35 cellular contexts compared by ENCODE assay signal in genomic region chr1:23462766-23463165, GRCh38. TPM values are rescaled to one million over a fixed set of nuclear protein-coding genes. Genes with fewer than 3 reads are reported as not detected.
"Had no signal": no experiment of that assay in that cellular context is flagged by ENCODE, and none has a peak within 500 bp of the region (broad histone marks: within the 10 kb centered on the region; RNA-seq: fewer than 3 reads in every experiment).

No MANE protein-coding gene starts in this region.

- H3K9me3 ChIP-seq: ascending aorta had no signal

- H3K9me3 Mint-ChIP-seq: activated CD4-positive, alpha-beta memory T cell treated with anti-CD3 and anti-CD28 coated beads, Interleukin-2, amount 10 ng/mL, durations not matched to agents 7 days and 5 days; activated CD4-positive, alpha-beta T cell treated with anti-CD3 and anti-CD28 coated beads, Interleukin-2, amount 10 ng/mL, durations not matched to agents 7 days and 5 days; activated naive CD4-positive, alpha-beta T cell treated with anti-CD3 and anti-CD28 coated beads, Interleukin-2, amount 10 ng/mL, durations not matched to agents 7 days and 5 days; activated naive CD4-positive, alpha-beta T cell treated with anti-CD3 and anti-CD28 coated beads, Interleukin-2, amount 50 U/mL, for 24 hours; activated naive CD8-positive, alpha-beta T cell treated with anti-CD3 and anti-CD28 coated beads, Interleukin-2, amount 10 ng/mL, durations not matched to agents 7 days and 5 days; activated naive CD8-positive, alpha-beta T cell treated with anti-CD3 and anti-CD28 coated beads, Interleukin-2, amount 50 U/mL, for 24 hours; activated T-cell treated with anti-CD3 and anti-CD28 coated beads, Interleukin-2, amount 50 U/mL, for 24 hours; activated T-helper 2 cell treated with anti-CD3 and anti-CD28 coated beads, Interferon-gamma antibody, Interleukin-2, Interleukin-4, amounts not matched to agents 10 μg/mL and 5 μg/mL and 100 μg/mL, durations not matched to agents 14 hours and 24 hours and 36 hours; brain; central memory CD8-positive, alpha-beta T cell; T-helper 1 cell treated with Interleukin-12 subunit alpha and Interleukin-12 subunit beta and Interleukin-4 antibody, amounts not matched to agents 30 μg/mL and 1 μg/mL, for 36 hours had no signal

- H3K36me3 Mint-ChIP-seq: activated CD8-positive, alpha-beta memory T cell treated with anti-CD3 and anti-CD28 coated beads, Interleukin-2, amount 10 ng/mL, durations not matched to agents 7 days and 5 days; activated naive CD4-positive, alpha-beta T cell treated with anti-CD3 and anti-CD28 coated beads, Interleukin-2, amount 10 ng/mL, durations not matched to agents 7 days and 5 days; activated naive CD4-positive, alpha-beta T cell treated with anti-CD3 and anti-CD28 coated beads, Interleukin-2, amount 50 U/mL, for 24 hours; activated naive CD8-positive, alpha-beta T cell; activated naive CD8-positive, alpha-beta T cell treated with anti-CD3 and anti-CD28 coated beads, Interleukin-2, amount 10 ng/mL, durations not matched to agents 7 days and 5 days had no signal

- H3K36me3 ChIP-seq: ascending aorta, cardiac muscle cell had no signal

- H3K27ac ChIP-seq: ascending aorta, cardiac muscle cell, VCaP had no signal

- H3K4me3 Mint-ChIP-seq: activated CD4-positive, alpha-beta memory T cell treated with anti-CD3 and anti-CD28 coated beads, Interleukin-2, amount 10 ng/mL, durations not matched to agents 7 days and 5 days; activated CD4-positive, alpha-beta T cell treated with anti-CD3 and anti-CD28 coated beads for 36 hours; activated CD4-positive, alpha-beta T cell treated with anti-CD3 and anti-CD28 coated beads, Interleukin-2, amount 10 ng/mL, durations not matched to agents 7 days and 5 days; activated CD8-positive, alpha-beta memory T cell treated with anti-CD3 and anti-CD28 coated beads, Interleukin-2, amount 10 ng/mL, durations not matched to agents 7 days and 5 days; activated CD8-positive, alpha-beta T cell treated with anti-CD3 and anti-CD28 coated beads, Interleukin-2, amount 10 ng/mL, durations not matched to agents 7 days and 5 days; activated naive CD4-positive, alpha-beta T cell treated with anti-CD3 and anti-CD28 coated beads, Interleukin-2, amount 10 ng/mL, durations not matched to agents 7 days and 5 days; activated naive CD4-positive, alpha-beta T cell treated with anti-CD3 and anti-CD28 coated beads, Interleukin-2, amount 50 U/mL, for 24 hours; activated naive CD8-positive, alpha-beta T cell; activated naive CD8-positive, alpha-beta T cell treated with anti-CD3 and anti-CD28 coated beads, Interleukin-2, amount 10 ng/mL, durations not matched to agents 7 days and 5 days; activated naive CD8-positive, alpha-beta T cell treated with anti-CD3 and anti-CD28 coated beads, Interleukin-2, amount 50 U/mL, for 24 hours; activated T-cell treated with anti-CD3 and anti-CD28 coated beads, Interleukin-2, amount 50 U/mL, for 24 hours; brain; central memory CD8-positive, alpha-beta T cell; T-helper 1 cell treated with Interleukin-12 subunit alpha and Interleukin-12 subunit beta and Interleukin-4 antibody, amounts not matched to agents 30 μg/mL and 1 μg/mL, for 36 hours had no signal

- ATAC-seq: activated CD4-positive, alpha-beta T cell treated with anti-CD3 and anti-CD28 coated beads for 36 hours; activated CD4-positive, CD25-positive, alpha-beta regulatory T cell treated with anti-CD3 and anti-CD28 coated beads, Interleukin-2, amount 50 U/mL, for 24 hours; activated CD8-positive, alpha-beta memory T cell treated with anti-CD3 and anti-CD28 coated beads, Interleukin-2, amount 10 ng/mL, durations not matched to agents 7 days and 5 days; activated CD8-positive, alpha-beta T cell treated with anti-CD3 and anti-CD28 coated beads, Interleukin-2, amount 10 ng/mL, durations not matched to agents 7 days and 5 days; activated naive CD8-positive, alpha-beta T cell treated with anti-CD3 and anti-CD28 coated beads, Interleukin-2, amount 50 U/mL, for 24 hours had no signal

- DNase-seq: activated CD4-positive, alpha-beta memory T cell treated with anti-CD3 and anti-CD28 coated beads, Interleukin-2, amount 10 ng/mL, durations not matched to agents 7 days and 5 days; activated CD4-positive, alpha-beta T cell treated with anti-CD3 and anti-CD28 coated beads for 1 hour; activated CD4-positive, alpha-beta T cell treated with anti-CD3 and anti-CD28 coated beads for 36 hours; activated CD4-positive, alpha-beta T cell treated with anti-CD3 and anti-CD28 coated beads for 48 hours; activated CD4-positive, alpha-beta T cell treated with anti-CD3 and anti-CD28 coated beads, Interleukin-2, amount 10 ng/mL, durations not matched to agents 7 days and 5 days; activated CD4-positive, alpha-beta T cell treated with anti-CD3 and anti-CD28 coated beads, Interleukin-2, amount 50 U/mL, for 48 hours; activated CD4-positive, CD25-positive, alpha-beta regulatory T cell; activated CD8-positive, alpha-beta memory T cell treated with anti-CD3 and anti-CD28 coated beads for 24 hours; activated CD8-positive, alpha-beta memory T cell treated with anti-CD3 and anti-CD28 coated beads, Interleukin-2, amount 10 ng/mL, durations not matched to agents 7 days and 5 days; activated CD8-positive, alpha-beta memory T cell treated with anti-CD3 and anti-CD28 coated beads, Interleukin-2, amount 50 U/mL, for 48 hours; activated CD8-positive, alpha-beta T cell treated with anti-CD3 and anti-CD28 coated beads, Interleukin-2, amount 10 ng/mL, durations not matched to agents 7 days and 5 days; activated effector memory CD4-positive, alpha-beta T cell treated with Interleukin-2 at 50 U/mL for 16 hours; activated gamma-delta T cell; activated naive CD4-positive, alpha-beta T cell treated with anti-CD3 and anti-CD28 coated beads, Interleukin-2, amount 10 ng/mL, durations not matched to agents 7 days and 5 days; activated naive CD4-positive, alpha-beta T cell treated with Interleukin-2 at 50 U/mL for 16 hours; activated naive CD8-positive, alpha-beta T cell treated with anti-CD3 and anti-CD28 coated beads, Interleukin-2, amount 10 ng/mL, durations not matched to agents 7 days and 5 days; activated naive CD8-positive, alpha-beta T cell treated with anti-CD3 and anti-CD28 coated beads, Interleukin-2, amount 50 U/mL, for 24 hours; activated T-cell treated with anti-CD3 and anti-CD28 coated beads, Interleukin-2, amount 50 U/mL, for 24 hours; activated T-cell treated with anti-CD3 and anti-CD28 coated beads, Interleukin-2, amount 50 U/mL, for 48 hours; amygdala; anterior cingulate cortex; caudate nucleus; cerebellar nuclear complex; T-helper 1 cell; T1000 had no signal

- H3K27me3 ChIP-seq: ascending aorta, cardiac muscle cell had no signal

- H3K27ac Mint-ChIP-seq: activated CD4-positive, alpha-beta memory T cell treated with anti-CD3 and anti-CD28 coated beads, Interleukin-2, amount 10 ng/mL, durations not matched to agents 7 days and 5 days; activated CD4-positive, alpha-beta T cell treated with anti-CD3 and anti-CD28 coated beads for 36 hours; activated CD4-positive, alpha-beta T cell treated with anti-CD3 and anti-CD28 coated beads, Interleukin-2, amount 10 ng/mL, durations not matched to agents 7 days and 5 days; activated CD8-positive, alpha-beta memory T cell treated with anti-CD3 and anti-CD28 coated beads, Interleukin-2, amount 10 ng/mL, durations not matched to agents 7 days and 5 days; activated CD8-positive, alpha-beta T cell treated with anti-CD3 and anti-CD28 coated beads, Interleukin-2, amount 10 ng/mL, durations not matched to agents 7 days and 5 days; activated naive CD4-positive, alpha-beta T cell treated with anti-CD3 and anti-CD28 coated beads, Interleukin-2, amount 10 ng/mL, durations not matched to agents 7 days and 5 days; activated naive CD4-positive, alpha-beta T cell treated with anti-CD3 and anti-CD28 coated beads, Interleukin-2, amount 50 U/mL, for 24 hours; activated naive CD8-positive, alpha-beta T cell; activated naive CD8-positive, alpha-beta T cell treated with anti-CD3 and anti-CD28 coated beads, Interleukin-2, amount 10 ng/mL, durations not matched to agents 7 days and 5 days; activated naive CD8-positive, alpha-beta T cell treated with anti-CD3 and anti-CD28 coated beads, Interleukin-2, amount 50 U/mL, for 24 hours; activated T-cell treated with anti-CD3 and anti-CD28 coated beads, Interleukin-2, amount 50 U/mL, for 24 hours; activated T-helper 2 cell treated with anti-CD3 and anti-CD28 coated beads, Interferon-gamma antibody, Interleukin-2, Interleukin-4, amounts not matched to agents 10 μg/mL and 5 μg/mL and 100 μg/mL, durations not matched to agents 14 hours and 24 hours and 36 hours; brain; T-helper 1 cell treated with Interleukin-12 subunit alpha and Interleukin-12 subunit beta and Interleukin-4 antibody, amounts not matched to agents 30 μg/mL and 1 μg/mL, for 36 hours had no signal

- H3K4me3 ChIP-seq: ascending aorta, cardiac muscle cell had no signal

- H3K4me1 ChIP-seq: ascending aorta had no signal

- H3K4me1 Mint-ChIP-seq: activated CD4-positive, alpha-beta memory T cell treated with anti-CD3 and anti-CD28 coated beads, Interleukin-2, amount 10 ng/mL, durations not matched to agents 7 days and 5 days; activated CD4-positive, alpha-beta T cell treated with anti-CD3 and anti-CD28 coated beads for 36 hours; activated CD4-positive, alpha-beta T cell treated with anti-CD3 and anti-CD28 coated beads, Interleukin-2, amount 10 ng/mL, durations not matched to agents 7 days and 5 days; activated CD8-positive, alpha-beta memory T cell treated with anti-CD3 and anti-CD28 coated beads, Interleukin-2, amount 10 ng/mL, durations not matched to agents 7 days and 5 days; activated naive CD4-positive, alpha-beta T cell treated with anti-CD3 and anti-CD28 coated beads, Interleukin-2, amount 10 ng/mL, durations not matched to agents 7 days and 5 days; activated naive CD4-positive, alpha-beta T cell treated with anti-CD3 and anti-CD28 coated beads, Interleukin-2, amount 50 U/mL, for 24 hours; activated naive CD8-positive, alpha-beta T cell treated with anti-CD3 and anti-CD28 coated beads, Interleukin-2, amount 10 ng/mL, durations not matched to agents 7 days and 5 days; activated naive CD8-positive, alpha-beta T cell treated with anti-CD3 and anti-CD28 coated beads, Interleukin-2, amount 50 U/mL, for 24 hours; central memory CD8-positive, alpha-beta T cell had no signal

- H3K27me3 Mint-ChIP-seq: activated naive CD4-positive, alpha-beta T cell treated with anti-CD3 and anti-CD28 coated beads, Interleukin-2, amount 50 U/mL, for 24 hours; activated naive CD8-positive, alpha-beta T cell treated with anti-CD3 and anti-CD28 coated beads, Interleukin-2, amount 50 U/mL, for 24 hours; activated T-cell treated with anti-CD3 and anti-CD28 coated beads, Interleukin-2, amount 50 U/mL, for 24 hours; brain had no signal

RNA-seq across cellular contexts. Expression of gene ASAP3, which starts 21.2 kb away (rescaled TPM):
- total RNA-seq: activated T-helper 2 cell treated with anti-CD3 and anti-CD28 coated beads, Interferon-gamma antibody, Interleukin-2, Interleukin-4, amounts not matched to agents 10 μg/mL and 5 μg/mL and 100 μg/mL, durations not matched to agents 14 hours and 24 hours and 36 hours had no signal
